21 cellular contexts compared by ENCODE assay signal in the genomic region with DNA sequence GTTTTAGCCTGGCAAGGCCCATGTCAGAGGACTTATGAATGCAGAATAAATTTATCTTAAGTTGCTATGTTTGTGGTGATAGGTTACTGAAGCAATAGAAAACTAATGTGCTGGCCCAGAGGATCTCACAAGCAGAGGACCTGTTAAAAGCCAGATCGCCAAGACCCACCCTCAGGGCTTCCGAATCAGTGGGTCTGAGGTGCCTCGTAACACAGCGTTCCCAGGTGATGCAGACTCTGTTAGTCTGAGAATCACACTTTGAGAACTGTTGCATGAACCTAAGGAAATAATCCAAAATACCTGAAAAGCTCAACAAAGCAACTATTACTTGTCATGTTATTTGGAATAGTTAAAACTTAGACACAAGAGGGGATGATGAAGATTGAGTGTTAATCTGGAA.
"Had no signal": no experiment of that assay in that cellular context is flagged by ENCODE, and none has a peak within 500 bp of the region (broad histone marks: within the 10 kb centered on the region; RNA-seq: fewer than 3 reads in every experiment).

No MANE protein-coding gene starts in this region.

- H3K36me3 ChIP-seq: MG63 had no signal

- H3K4me1 ChIP-seq: SJSA1 had no signal

- H3K27ac ChIP-seq: SJSA1, SK-N-MC had no signal

- FAIRE-seq: RCC 7860 had no signal

- H3K9me3 ChIP-seq: MG63, SJSA1 had no signal

- DNase-seq: Karpas-422, KG1, MG63, NCI-H1092 treated with DMSO at 0.1 percent for 48 hours, NCI-H1436, NCI-H187, NCI-H2029, NCI-H2081 treated with DMSO at 0.1 percent for 48 hours, NCI-H2171, NCI-H226, NCI-H446, NCI-H510A, NCI-H524 treated with DMSO at 0.1 percent for 48 hours, NCI-H69, NCI-H774, Right ventricle myocardium superior, RPMI8226, SIG-M5 had no signal

- H3K27me3 ChIP-seq: MG63, SJSA1 had no signal

- H3K4me3 ChIP-seq: MG63, SJSA1, SK-N-MC had no signal
